1 cellular context compared by ENCODE assay signal in the genomic region with DNA sequence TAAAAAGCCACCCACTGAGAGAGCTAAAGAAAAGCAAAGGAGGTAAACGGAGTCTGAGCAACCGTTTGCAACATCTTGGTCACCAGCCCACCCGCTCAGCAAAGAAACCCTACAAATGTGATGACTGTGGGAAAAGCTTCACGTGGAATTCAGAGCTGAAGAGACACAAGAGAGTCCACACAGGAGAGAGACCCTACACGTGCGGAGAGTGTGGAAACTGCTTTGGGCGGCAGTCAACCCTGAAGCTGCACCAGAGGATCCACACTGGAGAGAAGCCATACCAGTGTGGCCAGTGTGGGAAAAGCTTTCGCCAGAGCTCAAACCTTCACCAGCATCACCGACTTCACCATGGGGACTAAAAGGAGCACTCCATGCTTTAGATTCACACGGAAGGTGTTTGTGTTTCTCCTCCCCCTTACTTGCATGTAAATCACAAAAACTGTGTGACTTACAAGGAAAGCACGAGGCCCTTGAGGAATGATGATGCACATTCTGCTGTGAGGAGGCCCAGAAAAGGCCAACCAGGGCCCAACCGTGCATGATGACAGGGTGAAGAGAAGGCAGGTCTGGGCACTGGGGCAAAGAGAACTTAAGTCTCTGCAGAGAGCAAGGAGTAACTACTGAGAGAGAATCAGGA.
TF ChIP-seq lines count a peak whose summit lies in the region.

No MANE protein-coding gene starts in this region.

TF ChIP-seq in GM12878, 131 proteins besides CTCF, POLR2A, EP300 and RAD21:
- TF ChIP-seq KLF5 (IDR thresholded peaks at IDR 0.05; ENCODE audit: partially characterized antibody) (peak; percentile 95), GATAD2B (conservative IDR thresholded peaks at IDR 0.05; ENCODE audit: low read depth) (no peak), ZNF217 (IDR thresholded peaks at IDR 0.05) (peak; percentile 70; the same call in 1 of the 2 replicates), CBX5 (IDR thresholded peaks at IDR 0.05; ENCODE audit: low read depth) (peak; percentile 100), CREB1 (IDR thresholded peaks at IDR 0.05; ENCODE audit: low read depth) (no peak)
- TF ChIP-seq, protein P1, sequence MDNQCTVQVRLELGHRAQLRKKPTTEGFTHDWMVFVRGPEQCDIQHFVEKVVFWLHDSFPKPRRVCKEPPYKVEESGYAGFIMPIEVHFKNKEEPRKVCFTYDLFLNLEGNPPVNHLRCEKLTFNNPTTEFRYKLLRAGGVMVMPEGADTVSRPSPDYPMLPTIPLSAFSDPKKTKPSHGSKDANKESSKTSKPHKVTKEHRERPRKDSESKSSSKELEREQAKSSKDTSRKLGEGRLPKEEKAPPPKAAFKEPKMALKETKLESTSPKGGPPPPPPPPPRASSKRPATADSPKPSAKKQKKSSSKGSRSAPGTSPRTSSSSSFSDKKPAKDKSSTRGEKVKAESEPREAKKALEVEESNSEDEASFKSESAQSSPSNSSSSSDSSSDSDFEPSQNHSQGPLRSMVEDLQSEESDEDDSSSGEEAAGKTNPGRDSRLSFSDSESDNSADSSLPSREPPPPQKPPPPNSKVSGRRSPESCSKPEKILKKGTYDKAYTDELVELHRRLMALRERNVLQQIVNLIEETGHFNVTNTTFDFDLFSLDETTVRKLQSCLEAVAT (IDR thresholded peaks at IDR 0.05), result 0 out of 2 replicates have a peak, but pooled peaks have one; percentile 33
